ENCODE assay signal across 25 cellular contexts in the genomic region with DNA sequence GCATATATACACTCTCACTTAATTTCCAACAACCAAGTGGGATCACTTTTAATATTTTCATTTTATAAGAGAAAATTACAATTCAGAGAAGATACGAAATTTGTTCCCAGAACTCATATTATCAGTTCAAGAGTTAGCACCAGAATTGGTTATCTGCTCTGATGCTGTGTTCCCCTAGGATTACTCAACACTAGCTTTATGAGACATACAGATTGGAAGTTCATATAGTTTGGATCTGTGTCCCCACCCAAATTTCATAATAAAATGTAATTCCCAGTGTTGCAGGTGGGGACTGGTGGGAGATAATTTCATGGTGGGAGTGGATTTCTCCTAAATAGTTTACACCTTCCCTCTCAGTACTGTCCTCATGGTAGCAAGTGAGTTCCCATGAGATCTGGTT.
"Had no signal": no experiment of that assay in that cellular context is flagged by ENCODE, and none has a peak within 500 bp of the region (broad histone marks: within the 10 kb centered on the region; RNA-seq: fewer than 3 reads in every experiment).

No MANE protein-coding gene starts in this region.

- H3K4me1 Mint-ChIP-seq: naive thymus-derived CD4-positive, alpha-beta T cell; stimulated activated effector memory CD8-positive, alpha-beta T cell treated with anti-CD3 and anti-CD28 coated beads, Interleukin-12 subunit alpha, Interleukin-12 subunit beta, amount 100 ng/mL, for 72 hours; stimulated activated naive CD8-positive, alpha-beta T cell treated with anti-CD3 and anti-CD28 coated beads, Interleukin-15, amount 100 ng/mL, for 72 hours had no signal

- H3K9me3 ChIP-seq: mucosa of descending colon, ovary, prostate gland, testis, thyroid gland, transverse colon, upper lobe of left lung, vagina had no signal

- DNase-seq: islet precursor cell; left ventricle myocardium inferior; midbrain; mucosa of descending colon; naive thymus-derived CD4-positive, alpha-beta T cell; ovary; retina; right cardiac atrium; stimulated activated CD4-positive, alpha-beta T cell treated with anti-CD3 and anti-CD28 coated beads, Interleukin-12 subunit alpha, Interleukin-12 subunit beta, amount 100 ng/mL, for 4 hours; stimulated activated CD4-positive, alpha-beta T cell treated with anti-CD3 and anti-CD28 coated beads, Interleukin-15, amount 100 ng/mL, for 24 hours; stimulated activated CD4-positive, alpha-beta T cell treated with anti-CD3 and anti-CD28 coated beads, Interleukin-2, amount 100 ng/mL, for 24 hours; stimulated activated CD4-positive, alpha-beta T cell treated with anti-CD3 and anti-CD28 coated beads, Interleukin-4, amount 100 ng/mL, for 24 hours; stimulated activated naive CD4-positive, alpha-beta T cell treated with Interleukin-2 at 50 U/mL for 16 hours; stimulated activated naive CD8-positive, alpha-beta T cell treated with anti-CD3 and anti-CD28 coated beads, Interleukin-15, amount 100 ng/mL, for 72 hours; testis; thyroid gland; transverse colon; upper lobe of left lung had no signal

- H3K36me3 Mint-ChIP-seq: naive thymus-derived CD4-positive, alpha-beta T cell; natural killer cell treated with Interleukin-12 subunit alpha and Interleukin-12 subunit beta and Interleukin-15 and Interleukin-18, amount 100 ng/mL, for 72 hours; stimulated activated effector memory CD8-positive, alpha-beta T cell treated with anti-CD3 and anti-CD28 coated beads, Interleukin-12 subunit alpha, Interleukin-12 subunit beta, amount 100 ng/mL, for 72 hours had no signal

- H3K36me3 ChIP-seq: left ventricle myocardium inferior, ovary, prostate gland, thyroid gland, transverse colon, upper lobe of left lung, vagina had no signal

- H3K4me3 ChIP-seq: hepatocyte, left ventricle myocardium inferior, lung, mucosa of descending colon, ovary, prostate gland, skin epidermis, testis, thyroid gland, transverse colon, upper lobe of left lung, vagina had no signal

- H3K27me3 Mint-ChIP-seq: stimulated activated naive CD8-positive, alpha-beta T cell treated with anti-CD3 and anti-CD28 coated beads, Interleukin-15, amount 100 ng/mL, for 72 hours had no signal

- H3K9me3 Mint-ChIP-seq: stimulated activated effector memory CD8-positive, alpha-beta T cell treated with anti-CD3 and anti-CD28 coated beads, Interleukin-12 subunit alpha, Interleukin-12 subunit beta, amount 100 ng/mL, for 72 hours; stimulated activated naive CD8-positive, alpha-beta T cell treated with anti-CD3 and anti-CD28 coated beads, Interleukin-15, amount 100 ng/mL, for 72 hours had no signal

- H3K4me3 Mint-ChIP-seq: naive thymus-derived CD4-positive, alpha-beta T cell; natural killer cell treated with Interleukin-12 subunit alpha and Interleukin-12 subunit beta and Interleukin-15 and Interleukin-18, amount 100 ng/mL, for 72 hours; stimulated activated effector memory CD8-positive, alpha-beta T cell treated with anti-CD3 and anti-CD28 coated beads, Interleukin-12 subunit alpha, Interleukin-12 subunit beta, amount 100 ng/mL, for 72 hours; stimulated activated naive CD8-positive, alpha-beta T cell treated with anti-CD3 and anti-CD28 coated beads, Interleukin-15, amount 100 ng/mL, for 72 hours had no signal

- H3K27me3 ChIP-seq: hepatocyte, ovary, testis, thyroid gland, transverse colon, upper lobe of left lung, vagina had no signal

- H3K27ac Mint-ChIP-seq: naive thymus-derived CD4-positive, alpha-beta T cell; natural killer cell treated with Interleukin-12 subunit alpha and Interleukin-12 subunit beta and Interleukin-15 and Interleukin-18, amount 100 ng/mL, for 72 hours; stimulated activated effector memory CD8-positive, alpha-beta T cell treated with anti-CD3 and anti-CD28 coated beads, Interleukin-12 subunit alpha, Interleukin-12 subunit beta, amount 100 ng/mL, for 72 hours had no signal

- H3K27ac ChIP-seq: hepatocyte, left ventricle myocardium inferior, ovary, prostate gland, skin epidermis, testis, thyroid gland, transverse colon, upper lobe of left lung, vagina had no signal

- H3K4me1 ChIP-seq: left ventricle myocardium inferior, prostate gland, testis, thyroid gland, transverse colon, upper lobe of left lung, vagina had no signal
